Comparison of ENCODE assay signal across 8 cellular contexts in genomic region chr15:30859091-30859874, GRCh38. TPM values are rescaled to one million over a fixed set of nuclear protein-coding genes. Genes with fewer than 3 reads are reported as not detected.
A peak's percentile ranks its signal among the peaks of the same experiment; 100 is the strongest.
DNase-seq lines count a peak whose midpoint lies in the region; FAIRE-seq and TF ChIP-seq lines count a peak whose summit lies in the region.

No MANE protein-coding gene starts in this region.

- intact Hi-C loops in vagina (cut with DNase I): no loop called here
- intact Hi-C loops in ovary (cut with DNase I): no loop called here

- DNase-seq in WERI-Rb-1 (peak; percentile 17), inferior parietal cortex (ENCODE audit: extremely low spot score) (peak; percentile 13), vagina (ENCODE audit: extremely low spot score in 2 of 2) (no peak), ovary (no peak), NCI-H774 (lab: John Stamatoyannopoulos, UW) (no peak)
- DNase-seq in activated effector memory CD4-positive, alpha-beta T cell treated with anti-CD3 and anti-CD28 coated beads, Interleukin-2, amount 50 U/mL, for 16 hours: no peak

- no peak overlapping the region for H3K27ac ChIP-seq in WERI-Rb-1
- no peak overlapping the region for H3K27ac ChIP-seq in vagina
- H3K27ac ChIP-seq in ovary: no peak overlapping the region

- TF ChIP-seq POLR2A in vagina (IDR thresholded peaks at IDR 0.05) (no peak), ovary (IDR thresholded peaks at IDR 0.05) (no peak)

- no peak for TF ChIP-seq EP300 in ovary (IDR thresholded peaks at IDR 0.05)

- H3K4me1 ChIP-seq in vagina (no peaks in the 10 kb centered on the region), ovary (ENCODE audit: insufficient read depth) (no peaks in the 10 kb centered on the region)

- WGBS in ovary, 3 donors: 18 to 21% (median 19%) methylated on average over 7 of the region's 7 CpGs

- H3K27me3 ChIP-seq in WERI-Rb-1 (ENCODE audit: insufficient read depth, low read depth, severe bottlenecking) (no peaks in the 10 kb centered on the region), vagina (no peaks in the 10 kb centered on the region), ovary (no peaks in the 10 kb centered on the region)

- H3K4me3 ChIP-seq in WERI-Rb-1 (ENCODE audit: low read depth, low read length) (no peak overlapping the region), vagina (no peak overlapping the region), ovary (no peak overlapping the region)

- no peaks in the 10 kb centered on the region for H3K36me3 ChIP-seq in WERI-Rb-1
- no peaks in the 10 kb centered on the region for H3K36me3 ChIP-seq in vagina
- H3K36me3 ChIP-seq in ovary: no peaks in the 10 kb centered on the region

- FAIRE-seq in A204.1 (lab: Jason Lieb, UNC): peak; percentile 81

- H3K9me3 ChIP-seq in WERI-Rb-1 (ENCODE audit: severe bottlenecking) (peaks cover 2% of the 10 kb centered on the region), vagina (no peaks in the 10 kb centered on the region), ovary (no peaks in the 10 kb centered on the region)

- TF ChIP-seq CTCF in GM12874 (IDR thresholded peaks at IDR 0.05; ENCODE audit: insufficient read depth, low read depth, low read length) (peak; percentile 73), WERI-Rb-1 (IDR thresholded peaks at IDR 0.05; ENCODE audit: low read depth, low read length) (peak; percentile 52), vagina (IDR thresholded peaks at IDR 0.05) (peak in 2 of 3 experiments; percentile 25 to 33), ovary (IDR thresholded peaks at IDR 0.05) (no peak)

RNA-seq across cellular contexts. Expression of gene FAN1, which starts 44.4 kb away (rescaled TPM):
- total RNA-seq in vagina (16.9 TPM), ovary (10 to 100 TPM; 10.1 to 24.1 (median 19.0) TPM)
- 10 to 100 TPM; 12.7 to 17.9 TPM for polyA plus RNA-seq in ovary

Comparison
In these comparisons a context has a peak if more than half of its experiments do, and no peak if none do; other contexts are left out.
1. CTCF ChIP-seq: peak in GM12874 (single experiment), WERI-Rb-1 (single experiment) and vagina (2 of 3); none in ovary (0 of 3).
2. DNase-seq: peak in WERI-Rb-1 (single experiment) and inferior parietal cortex (single experiment); none in vagina (0 of 2), activated effector memory CD4-positive, alpha-beta T cell treated with anti-CD3 and anti-CD28 coated beads, Interleukin-2, amount 50 U/mL, for 16 hours (single experiment), ovary (0 of 5) and NCI-H774 (single experiment).